21 cellular contexts compared by ENCODE assay signal in genomic region chr6:158519354-158519753, GRCh38. TPM values are rescaled to one million over a fixed set of nuclear protein-coding genes. Genes with fewer than 3 reads are reported as not detected.
A peak's percentile ranks its signal among the peaks of the same experiment; 100 is the strongest.
DNase-seq lines count a peak whose midpoint lies in the region; FAIRE-seq and TF ChIP-seq lines count a peak whose summit lies in the region.
"Had no signal": no experiment of that assay in that cellular context is flagged by ENCODE, and none has a peak within 500 bp of the region (broad histone marks: within the 10 kb centered on the region; RNA-seq: fewer than 3 reads in every experiment).

No MANE protein-coding gene starts in this region.

- peaks cover 14% of the 10 kb centered on the region for H3K4me1 Mint-ChIP-seq in neural progenitor cell

- no peak overlapping the region for H3K27ac ChIP-seq in BLaER1 treated with 17β-estradiol and CSF1 and Interleukin-3, amounts not matched to agents 10 nM and 100 nM
- H3K27ac ChIP-seq in H1 (ENCODE audit: low read depth, low read length) = no peak overlapping the region
- H3K27ac ChIP-seq in neural progenitor cell = no peak overlapping the region
- H3K27ac ChIP-seq in testis = no peak overlapping the region
- H3K27ac ChIP-seq in breast epithelium = no peak overlapping the region
- H3K27ac ChIP-seq: GM23248, SK-N-MC had no signal

- no peak overlapping the region for H3K56ac ChIP-seq in H1 (replicated peaks; ENCODE audit: insufficient read length, low read depth, low read length)

- H2AFZ ChIP-seq in H1 (ENCODE audit: low read length) = peak overlapping the region; percentile 41; the same call in 1 of the 2 replicates
- peak overlapping the region; percentile 9 for H2AFZ ChIP-seq in neural progenitor cell (replicated peaks)
- H2AFZ ChIP-seq: GM23248 had no signal

- peak; percentile 5 for DNase-seq in EL
- no peak for DNase-seq in H1 (ENCODE audit: low read depth in 1 of 2, low spot score in 2 of 2)
- no peak for DNase-seq in neural progenitor cell (ENCODE audit: low spot score)
- no peak for DNase-seq in testis
- no peak for DNase-seq in breast epithelium (ENCODE audit: low spot score in 2 of 2)
- no peak for DNase-seq in COLO668 (lab: John Stamatoyannopoulos, UW; ENCODE audit: unreplicated experiment)
- DNase-seq: CD4-positive, CD25-positive, alpha-beta regulatory T cell; DMS53; GM23248; IMR-90; KG1; MG63; NCI-H2029 treated with DMSO at 0.1 percent for 48 hours; NCI-H2227 treated with DMSO at 0.1 percent for 48 hours; NCI-H526 treated with DMSO at 0.1 percent for 48 hours; SIG-M5 had no signal

- peaks cover 7% of the 10 kb centered on the region for H3F3A ChIP-seq in neural progenitor cell (ENCODE audit: low read depth)

- no peak overlapping the region for H4K5ac ChIP-seq in H1 (ENCODE audit: insufficient read length, low read depth, low read length)

- H4K91ac ChIP-seq in H1 (replicated peaks; ENCODE audit: insufficient read length, low read length) = no peak overlapping the region

- WGBS in H1 (ENCODE audit: extremely low coverage in 1 of 2, insufficient coverage in 1 of 2, insufficient read length in 1 of 2, insufficient replicate concordance in 2 of 2, low coverage in 1 of 2, low lambda C conversion rate in 2 of 2, missing lambda C conversion rate in 1 of 2), 2 experiments = 85% methylated on average over 4 of the region's 4 CpGs; no CpG with 5 or more reads in 1 of the 2 experiments
- 72 to 76% methylated on average over 4 of the region's 4 CpGs for WGBS in testis, 2 donors

- H3K18ac ChIP-seq in H1 (ENCODE audit: extremely low read depth, low read length) = no peak overlapping the region

- no peak overlapping the region for H3K23ac ChIP-seq in H1 (ENCODE audit: insufficient read length)

- peaks cover 45 to 68% (median 65%) of the 10 kb centered on the region in 11 experiments for H3K27me3 ChIP-seq in BLaER1 treated with 17β-estradiol and CSF1 and Interleukin-3, amounts not matched to agents 10 nM and 100 nM
- H3K27me3 ChIP-seq in H1 (replicated peaks in 1 of 4; ENCODE audit: control insufficient read depth in 3 of 4, extremely low read depth in 1 of 4, insufficient read depth in 3 of 4, low read length in 3 of 4) = no peaks in the 10 kb centered on the region
- no peaks in the 10 kb centered on the region for H3K27me3 ChIP-seq in neural progenitor cell
- H3K27me3 ChIP-seq in testis = no peaks in the 10 kb centered on the region
- H3K27me3 ChIP-seq in breast epithelium = no peaks in the 10 kb centered on the region
- H3K27me3 ChIP-seq: MG63 had no signal

- no peak overlapping the region for H2BK12ac ChIP-seq in H1 (ENCODE audit: low read depth, low read length)

- no peaks in the 10 kb centered on the region for H3K79me1 ChIP-seq in H1 (ENCODE audit: low read depth, low read length)

- H2AK5ac ChIP-seq in H1 (ENCODE audit: low read depth, low read length) = no peak overlapping the region

- H4K20me1 ChIP-seq in BLaER1 treated with 17β-estradiol and CSF1 and Interleukin-3, amounts not matched to agents 10 nM and 100 nM = peaks cover 0 to 31% (median 16%) of the 10 kb centered on the region in 11 experiments; a peak in 10 of 22 replicates
- H4K20me1 ChIP-seq in H1 (replicated peaks in 1 of 2; ENCODE audit: control insufficient read depth in 1 of 2, insufficient read depth in 2 of 2, low read length in 2 of 2) = no peaks in the 10 kb centered on the region
- H4K20me1 ChIP-seq in neural progenitor cell (ENCODE audit: low read depth) = no peaks in the 10 kb centered on the region

- H3K4me3 Mint-ChIP-seq in neural progenitor cell = no peak overlapping the region
- H3K4me3 Mint-ChIP-seq: H9 had no signal

- no peak overlapping the region for H2BK20ac ChIP-seq in H1 (ENCODE audit: low read length)

- POLR2A ChIA-PET in H1 (lab: Charles Lee; ENCODE audit: partially characterized antibody) = interaction anchor here (0.9 to 1.0 kb wide), 3 partner anchors 10 to 92 kb away, joined by 3 to 4 read pairs (median 3); no protein-coding TSS in a partner anchor

- H3K23me2 ChIP-seq in H1 (ENCODE audit: low read depth, low read length) = no peaks in the 10 kb centered on the region

- no peak for FAIRE-seq in H1 (lab: Jason Lieb, UNC)
- FAIRE-seq: HTR-8/SVneo, RCC 7860 had no signal

- H4K8ac ChIP-seq in H1 (ENCODE audit: extremely low read depth, insufficient read depth, low read length) = no peak overlapping the region

- H3K9me3 ChIP-seq in BLaER1 treated with 17β-estradiol and CSF1 and Interleukin-3, amounts not matched to agents 10 nM and 100 nM (replicated peaks in 1 of 11) = peaks cover 0 to 16% (median 3%) of the 10 kb centered on the region in 11 experiments; a peak in 6 of 22 replicates
- H3K9me3 ChIP-seq in H1 (ENCODE audit: insufficient read depth in 2 of 2, low read depth in 1 of 2, low read length in 1 of 2) (no peaks in the 10 kb centered on the region), neural progenitor cell (ENCODE audit: low read depth) (no peaks in the 10 kb centered on the region), testis (no peaks in the 10 kb centered on the region), breast epithelium (peaks cover 0 to 7% of the 10 kb centered on the region in 2 donors)
- H3K9me3 ChIP-seq: MG63 had no signal

- no peak for TF ChIP-seq POLR2A in H1 (IDR thresholded peaks at IDR 0.05; ENCODE audit: control extremely low read depth in 1 of 2, low read depth in 2 of 2, low read length in 2 of 2)
- TF ChIP-seq POLR2A in testis (IDR thresholded peaks at IDR 0.05) = no peak
- no peak for TF ChIP-seq POLR2A in breast epithelium (IDR thresholded peaks at IDR 0.05)

- no peak overlapping the region; the same call in 1 of the 2 replicates for H2BK15ac ChIP-seq in H1 (ENCODE audit: low read length)

- TF ChIP-seq CTCF in H1 (IDR thresholded peaks at IDR 0.05; ENCODE audit: control extremely low read depth in 1 of 3, insufficient read depth in 1 of 3, low read depth in 1 of 3, low read length in 3 of 3) (no peak), neural progenitor cell (IDR thresholded peaks at IDR 0.05) (no peak), testis (IDR thresholded peaks at IDR 0.05) (no peak), breast epithelium (IDR thresholded peaks at IDR 0.05) (no peak)

- H3K27ac Mint-ChIP-seq in neural progenitor cell = no peak overlapping the region

- no peak overlapping the region for H2BK120ac ChIP-seq in H1 (replicated peaks; ENCODE audit: low read depth, low read length)

- H3K4me3 ChIP-seq in BLaER1 treated with 17β-estradiol and CSF1 and Interleukin-3, amounts not matched to agents 10 nM and 100 nM = no peak overlapping the region
- H3K4me3 ChIP-seq in H1 (ENCODE audit: extremely low read depth in 1 of 4, insufficient read depth in 2 of 4, low read depth in 3 of 4, low read length in 4 of 4) (no peak overlapping the region), neural progenitor cell (no peak overlapping the region), testis (no peak overlapping the region), breast epithelium (no peak overlapping the region)
- H3K4me3 ChIP-seq: MG63, SK-N-MC had no signal

- CTCF ChIA-PET in H1 (lab: Charles Lee; ENCODE audit: partially characterized antibody) = interaction anchor here (0.6 to 3.0 kb wide), 41 partner anchors 8 to 573 kb away, joined by 3 to 17 read pairs (median 4); no protein-coding TSS in a partner anchor

- H2BK5ac ChIP-seq in H1 (ENCODE audit: low read depth, low read length) = no peak overlapping the region

- no peak overlapping the region for H3K4ac ChIP-seq in H1 (replicated peaks; ENCODE audit: insufficient read length, low read depth, low read length)

- no peaks in the 10 kb centered on the region for H3K36me3 Mint-ChIP-seq in neural progenitor cell

- H3K79me2 ChIP-seq in H1 (ENCODE audit: control insufficient read depth in 1 of 2, insufficient read depth in 2 of 2, low read length in 2 of 2) (no peaks in the 10 kb centered on the region), neural progenitor cell (ENCODE audit: low read depth) (no peaks in the 10 kb centered on the region)

- no peak for TF ChIP-seq EP300 in H1 (IDR thresholded peaks at IDR 0.05; ENCODE audit: borderline replicate concordance in 1 of 2, low read depth in 2 of 2, low read length in 2 of 2)

- TF ChIP-seq RAD21 in H1 (IDR thresholded peaks at IDR 0.05 in 1 of 2, conservative IDR thresholded peaks at IDR 0.05 in 1 of 2; ENCODE audit: low read depth in 2 of 2, low read length in 2 of 2) = no peak

- H3K9ac ChIP-seq in BLaER1 treated with 17β-estradiol and CSF1 and Interleukin-3, amounts not matched to agents 10 nM and 100 nM = no peak overlapping the region
- H3K9ac ChIP-seq in H1 (replicated peaks in 1 of 4; ENCODE audit: extremely low read depth in 1 of 4, low read depth in 3 of 4, low read length in 3 of 4) (no peak overlapping the region), neural progenitor cell (no peak overlapping the region)
- H3K9ac ChIP-seq: GM23248 had no signal

- no peaks in the 10 kb centered on the region for H3K9me3 Mint-ChIP-seq in neural progenitor cell

- no peaks in the 10 kb centered on the region for H3K27me3 Mint-ChIP-seq in neural progenitor cell (ENCODE audit: insufficient read depth, low read depth)

- intact Hi-C loops in testis (cut with DNase I; ENCODE audit: low total_unique reads) (no loop called here), breast epithelium (cut with DNase I; ENCODE audit: low total_unique reads) (no loop called here)

- peak overlapping the region in 6 of 11 experiments; percentile 2 to 94 (median 80); a peak in 3 of 22 replicates for H3K4me2 ChIP-seq in BLaER1 treated with 17β-estradiol and CSF1 and Interleukin-3, amounts not matched to agents 10 nM and 100 nM
- H3K4me2 ChIP-seq in H1 (ENCODE audit: insufficient read depth in 1 of 2, low read depth in 2 of 2, low read length in 2 of 2) (no peak overlapping the region), neural progenitor cell (no peak overlapping the region)

- H3K14ac ChIP-seq in H1 (ENCODE audit: insufficient read length) = no peak overlapping the region

- H3K4me1 ChIP-seq in BLaER1 treated with 17β-estradiol and CSF1 and Interleukin-3, amounts not matched to agents 10 nM and 100 nM = peaks cover 14 to 62% (median 57%) of the 10 kb centered on the region in 10 experiments
- H3K4me1 ChIP-seq in H1 (replicated peaks in 1 of 4; ENCODE audit: control insufficient read depth in 3 of 4, insufficient read depth in 4 of 4, low read length in 3 of 4) (peaks cover 0 to 5% (median 4%) of the 10 kb centered on the region in 4 experiments; a peak in 4 of 7 replicates), neural progenitor cell (peaks cover 12% of the 10 kb centered on the region), testis (no peaks in the 10 kb centered on the region), breast epithelium (no peaks in the 10 kb centered on the region)

- no peaks in the 10 kb centered on the region for H3K36me3 ChIP-seq in BLaER1 treated with 17β-estradiol and CSF1 and Interleukin-3, amounts not matched to agents 10 nM and 100 nM
- H3K36me3 ChIP-seq in H1 (ENCODE audit: control insufficient read depth in 2 of 4, insufficient read depth in 4 of 4, low read length in 3 of 4) = no peaks in the 10 kb centered on the region
- no peaks in the 10 kb centered on the region for H3K36me3 ChIP-seq in neural progenitor cell
- no peaks in the 10 kb centered on the region for H3K36me3 ChIP-seq in testis (ENCODE audit: low read depth, missing control alignments)
- no peaks in the 10 kb centered on the region for H3K36me3 ChIP-seq in breast epithelium
- H3K36me3 ChIP-seq: MG63 had no signal

RNA-seq across cellular contexts. Expression of gene TMEM181, which starts 40.5 kb away (rescaled TPM):
- 18.2 and 19.0 TPM in 2 replicates for total RNA-seq in H1 (2021; fragmentation: NEBNext Ultra II Directional; extraction: Animal tissue kit (Norgen Biotek cat#: 25700))
- 7.3 and 8.6 TPM in 2 replicates for polyA plus RNA-seq in H1 (2011; rRNA removed)
- 11.3 TPM for polyA plus RNA-seq in H1 (2011; cell fraction: cytosol; rRNA removed)
- polyA plus RNA-seq in H1 (2011; cell fraction: nucleus; rRNA removed) = 10.5 TPM
- 9.2 to 13.3 TPM (median 11.6 TPM) in 4 replicates for polyA plus RNA-seq in H1 (2012, experiment 1 of 2)
- polyA plus RNA-seq in H1 (2012, experiment 2 of 2) = 1.0 TPM
- polyA plus RNA-seq in H1 (2013, experiment 1 of 2) = 13.3 TPM
- polyA plus RNA-seq in H1 (2013, experiment 2 of 2) = 13.7 TPM
- polyA minus RNA-seq in H1 (2011; rRNA and poly(A)+ RNA removed) = 15.0 and 16.7 TPM in 2 replicates
- polyA minus RNA-seq in H1 (2011; cell fraction: cytosol; rRNA and poly(A)+ RNA removed) = 9.5 TPM
- 15.6 TPM for polyA minus RNA-seq in H1 (2011; cell fraction: nucleus; rRNA and poly(A)+ RNA removed)
- 20.8 and 27.3 TPM in 2 replicates for total RNA-seq in neural progenitor cell (ENCODE audit: low replicate concordance)
- total RNA-seq in testis = 10 to 100 TPM; 74.6 to 81.0 TPM
- 41.4 TPM for polyA plus RNA-seq in testis (ENCODE audit: insufficient read depth, low read depth, low replicate concordance)
- total RNA-seq in breast epithelium = 10 to 100 TPM; 17.0 to 29.3 (median 28.5) TPM

Comparison
In these comparisons a context has a peak if more than half of its experiments do, and no peak if none do; other contexts are left out.
1. H3K4me2 ChIP-seq: peak in BLaER1 treated with 17β-estradiol and CSF1 and Interleukin-3, amounts not matched to agents 10 nM and 100 nM (6 of 11); none in H1 (0 of 2) and neural progenitor cell (single experiment).